21 cellular contexts compared by ENCODE assay signal in genomic region chr13:39877134-39877533, GRCh38.
"Had no signal": no experiment of that assay in that cellular context is flagged by ENCODE, and none has a peak within 500 bp of the region (broad histone marks: within the 10 kb centered on the region; RNA-seq: fewer than 3 reads in every experiment).

No MANE protein-coding gene starts in this region.

- DNase-seq: activated CD4-positive, alpha-beta T cell treated with anti-CD3 and anti-CD28 coated beads for 48 hours; activated CD4-positive, CD25-positive, alpha-beta regulatory T cell; activated CD8-positive, alpha-beta T cell treated with anti-CD3 and anti-CD28 coated beads, Interleukin-2, amount 10 ng/mL, durations not matched to agents 7 days and 5 days; activated naive CD4-positive, alpha-beta T cell treated with Interleukin-2 at 50 U/mL for 16 hours; activated naive CD8-positive, alpha-beta T cell treated with anti-CD3 and anti-CD28 coated beads, Interleukin-2, amount 10 ng/mL, durations not matched to agents 7 days and 5 days; activated T-cell treated with anti-CD3 and anti-CD28 coated beads, Interleukin-2, amount 50 U/mL, for 24 hours; amygdala; natural killer cell; pancreas; sigmoid colon; spleen; stimulated activated CD4-positive, alpha-beta T cell treated with anti-CD3 and anti-CD28 coated beads, Interleukin-4, amount 100 ng/mL, for 4 hours; stimulated activated naive B cell treated with anti-CD40 and anti-IgM and Interleukin-4, amounts not matched to agents 10 μg/mL and 1 μg/mL and 100 μg/mL, for 72 hours; upper lobe of right lung had no signal

- H3K27me3 ChIP-seq: pancreas, upper lobe of right lung had no signal

- H3K4me3 ChIP-seq: coronary artery, lung, pancreas, sigmoid colon, spleen, upper lobe of right lung had no signal

- ATAC-seq: activated CD8-positive, alpha-beta T cell treated with anti-CD3 and anti-CD28 coated beads, Interleukin-2, amount 10 ng/mL, durations not matched to agents 7 days and 5 days; natural killer cell; pancreas; stimulated activated naive B cell treated with anti-CD40 and anti-IgM and Interleukin-4, amounts not matched to agents 10 μg/mL and 1 μg/mL and 100 μg/mL, for 72 hours; upper lobe of right lung had no signal

- H3K27ac Mint-ChIP-seq: activated CD8-positive, alpha-beta T cell treated with anti-CD3 and anti-CD28 coated beads, Interleukin-2, amount 10 ng/mL, durations not matched to agents 7 days and 5 days; activated naive CD8-positive, alpha-beta T cell treated with anti-CD3 and anti-CD28 coated beads, Interleukin-2, amount 10 ng/mL, durations not matched to agents 7 days and 5 days; activated T-cell treated with anti-CD3 and anti-CD28 coated beads, Interleukin-2, amount 50 U/mL, for 24 hours; activated T-helper 2 cell treated with anti-CD3 and anti-CD28 coated beads, Interferon-gamma antibody, Interleukin-2, Interleukin-4, amounts not matched to agents 10 μg/mL and 5 μg/mL and 100 μg/mL, durations not matched to agents 14 hours and 24 hours and 36 hours; brain; natural killer cell; stimulated activated naive B cell treated with anti-CD40 and anti-IgM and Interleukin-4, amounts not matched to agents 10 μg/mL and 1 μg/mL and 100 μg/mL, for 72 hours; T-helper 2 cell treated with Interferon-gamma antibody and Interleukin-4, amounts not matched to agents 5 μg/mL and 100 μg/mL, for 36 hours had no signal

- H3K4me1 ChIP-seq: pancreas had no signal

- H3K36me3 ChIP-seq: pancreas, sigmoid colon, spleen, upper lobe of right lung had no signal

- H3K27me3 Mint-ChIP-seq: activated naive CD8-positive, alpha-beta T cell treated with anti-CD3 and anti-CD28 coated beads, Interleukin-2, amount 10 ng/mL, durations not matched to agents 7 days and 5 days; activated T-cell treated with anti-CD3 and anti-CD28 coated beads, Interleukin-2, amount 50 U/mL, for 24 hours had no signal

- H3K4me1 Mint-ChIP-seq: activated naive CD8-positive, alpha-beta T cell treated with anti-CD3 and anti-CD28 coated beads, Interleukin-2, amount 10 ng/mL, durations not matched to agents 7 days and 5 days; brain; central memory CD8-positive, alpha-beta T cell; natural killer cell; stimulated activated naive B cell treated with anti-CD40 and anti-IgM and Interleukin-4, amounts not matched to agents 10 μg/mL and 1 μg/mL and 100 μg/mL, for 72 hours had no signal

- H3K9me3 ChIP-seq: pancreas, sigmoid colon, upper lobe of right lung had no signal

- H3K27ac ChIP-seq: coronary artery, pancreas, sigmoid colon, spleen, upper lobe of right lung had no signal

- H3K4me3 Mint-ChIP-seq: activated CD8-positive, alpha-beta T cell treated with anti-CD3 and anti-CD28 coated beads, Interleukin-2, amount 10 ng/mL, durations not matched to agents 7 days and 5 days; activated naive CD8-positive, alpha-beta T cell treated with anti-CD3 and anti-CD28 coated beads, Interleukin-2, amount 10 ng/mL, durations not matched to agents 7 days and 5 days; activated T-cell treated with anti-CD3 and anti-CD28 coated beads, Interleukin-2, amount 50 U/mL, for 24 hours; brain; central memory CD8-positive, alpha-beta T cell; natural killer cell; stimulated activated naive B cell treated with anti-CD40 and anti-IgM and Interleukin-4, amounts not matched to agents 10 μg/mL and 1 μg/mL and 100 μg/mL, for 72 hours; T-helper 2 cell treated with Interferon-gamma antibody and Interleukin-4, amounts not matched to agents 5 μg/mL and 100 μg/mL, for 36 hours had no signal

- FAIRE-seq: endometrium, pancreas had no signal

- H3K36me3 Mint-ChIP-seq: activated naive CD8-positive, alpha-beta T cell treated with anti-CD3 and anti-CD28 coated beads, Interleukin-2, amount 10 ng/mL, durations not matched to agents 7 days and 5 days; brain had no signal
